8 cellular contexts compared by ENCODE assay signal in genomic region chrX:103638479-103639346, GRCh38. TPM values are rescaled to one million over a fixed set of nuclear protein-coding genes. Genes with fewer than 3 reads are reported as not detected.
DNase-seq lines count a peak whose midpoint lies in the region; ATAC-seq, FAIRE-seq and TF ChIP-seq lines count a peak whose summit lies in the region.
"Not testable (repeated sequence)": the region's sequence is repeated elsewhere in the genome, so short reads cannot be mapped to it uniquely, and the experiment has no call there.

No MANE protein-coding gene starts in this region.

- TF ChIP-seq CTCF in A549 (IDR thresholded peaks at IDR 0.05); K562 (IDR thresholded peaks at IDR 0.05 in 2 of 3, conservative IDR thresholded peaks at IDR 0.05 in 1 of 3; ENCODE audit: insufficient read depth in 2 of 3, low read depth in 1 of 3, low read length in 3 of 3); fibroblast of the aortic adventitia (IDR thresholded peaks at IDR 0.05; ENCODE audit: insufficient read depth, low read length); parathyroid adenoma (IDR thresholded peaks at IDR 0.05): not testable (repeated sequence)

- not testable (repeated sequence) for H3K36me3 ChIP-seq in K562 (ENCODE audit: control insufficient read depth, insufficient read depth, low read length); parathyroid adenoma (ENCODE audit: control insufficient read depth, insufficient read depth, low read length)

- H3K4me1 ChIP-seq in A549: peaks cover 53% of the 10 kb centered on the region
- not testable (repeated sequence) for H3K4me1 ChIP-seq in K562 (replicated peaks in 1 of 2; ENCODE audit: control insufficient read depth in 2 of 2, insufficient read depth in 2 of 2, low read length in 2 of 2); parathyroid adenoma

- H4K20me1 ChIP-seq in K562 (replicated peaks; ENCODE audit: control insufficient read depth, insufficient read depth, low read length): not testable (repeated sequence)

- not testable (repeated sequence) for H3K79me2 ChIP-seq in K562 (ENCODE audit: control insufficient read depth, insufficient read depth, low read length); parathyroid adenoma

- H3K9me3 ChIP-seq in A549; K562 (replicated peaks; ENCODE audit: control insufficient read depth, insufficient read depth, low read depth, low read length); parathyroid adenoma (ENCODE audit: control insufficient read depth, low read length): not testable (repeated sequence)

- not testable (repeated sequence) for H3K4me3 ChIP-seq in A549; K562; fibroblast of the aortic adventitia (ENCODE audit: low read depth, low read length); parathyroid adenoma (ENCODE audit: low read depth, low read length)

- not testable (repeated sequence) for FAIRE-seq in A549 (lab: Jason Lieb, UNC); K562 (lab: Jason Lieb, UNC)

- H3K9me1 ChIP-seq in K562 (ENCODE audit: control insufficient read depth, insufficient read depth, low read length): not testable (repeated sequence)

- not testable (repeated sequence) for TF ChIP-seq POLR2A in A549 (IDR thresholded peaks at IDR 0.05; ENCODE audit: low read length); K562 (conservative IDR thresholded peaks at IDR 0.05)

- not testable (repeated sequence) for H3K9ac ChIP-seq in K562 (ENCODE audit: insufficient read depth in 1 of 2, low read depth in 2 of 2, low read length in 2 of 2); parathyroid adenoma

- DNase-seq in A549 (ENCODE audit: low read depth in 1 of 2, low spot score in 1 of 2); K562 (ENCODE audit: extremely low read depth in 1 of 4, low spot score in 3 of 4): not testable (repeated sequence)
- DNase-seq in EH (ENCODE audit: low read depth) (peak; percentile 32), NCI-H1417 (lab: John Stamatoyannopoulos, UW) (peak in 2 of 3 experiments; percentile 43 to 66), NCI-H748 treated with DMSO at 0.1 percent for 48 hours (lab: John Stamatoyannopoulos, UW) (peak; percentile 1), fibroblast of the aortic adventitia (ENCODE audit: low read depth) (peak; percentile 22), lung microvascular endothelial cell (ENCODE audit: low read depth in 2 of 2) (peak; percentile 9 to 27)

- TF ChIP-seq RAD21 in A549 (conservative IDR thresholded peaks at IDR 0.05 in 1 of 2, IDR thresholded peaks at IDR 0.05 in 1 of 2); K562 (CRISPR knock-in tag; conservative IDR thresholded peaks at IDR 0.05 in 1 of 2, IDR thresholded peaks at IDR 0.05 in 1 of 2): not testable (repeated sequence)

- intact Hi-C loops in K562 (cut with micrococcal nuclease): not testable (repeated sequence)

- in situ Hi-C loops in K562 (cut with MboI): not testable (repeated sequence)

- WGBS in A549 (ENCODE audit: missing lambda C conversion rate): 31% methylated on average over 4 of the region's 6 CpGs
- WGBS in K562 (ENCODE audit: insufficient coverage, low coverage, missing lambda C conversion rate): 0% methylated on average over 4 of the region's 6 CpGs

- not testable (repeated sequence) for TF ChIP-seq EP300 in A549 (IDR thresholded peaks at IDR 0.05); K562 (IDR thresholded peaks at IDR 0.05; ENCODE audit: low read length)

- not testable (repeated sequence) for BruUV-seq in K562 (replicated peaks; lab: Mats Ljungman, UMichigan)

- POLR2A ChIA-PET in A549 (lab: Yijun Ruan, JAX): interaction anchor here (2.2 kb wide), 1 partner anchor 9 kb away, joined by 10 read pairs; no protein-coding TSS in a partner anchor
- POLR2A ChIA-PET in K562 (lab: Yijun Ruan, JAX): not testable (repeated sequence)

- H3K4me2 ChIP-seq in A549: peak overlapping the region; percentile 61
- not testable (repeated sequence) for H3K4me2 ChIP-seq in K562 (ENCODE audit: insufficient read depth, low read length); parathyroid adenoma (ENCODE audit: low read length)

- ATAC-seq in A549: peak; percentile 36 to 49; a peak in 5 of 6 replicates
- ATAC-seq in K562: not testable (repeated sequence)

- CTCF ChIA-PET in A549 (lab: Yijun Ruan, JAX): interaction anchor here (4.0 kb wide), 1 partner anchor 8 kb away, joined by 26 read pairs; no protein-coding TSS in a partner anchor
- CTCF ChIA-PET in K562 (lab: Yijun Ruan, JAX; ENCODE audit: low intra/inter-chr PET ratio): not testable (repeated sequence)

- H3K27me3 ChIP-seq in K562 (ENCODE audit: control insufficient read depth in 2 of 2, insufficient read depth in 2 of 2, low read length in 2 of 2); parathyroid adenoma (ENCODE audit: control insufficient read depth, insufficient read depth, low read length): not testable (repeated sequence)

- not testable (repeated sequence) for H2AFZ ChIP-seq in K562 (ENCODE audit: low read depth, low read length)
- H2AFZ ChIP-seq in parathyroid adenoma: peak overlapping the region; percentile 86

- H3K27ac ChIP-seq in A549: peak overlapping the region; percentile 73 to 82
- not testable (repeated sequence) for H3K27ac ChIP-seq in K562 (ENCODE audit: extremely low read depth, low read depth, low read length); parathyroid adenoma

RNA-seq across cellular contexts. Expression of gene TCEAL1, which starts 9.9 kb away (rescaled TPM):
- polyA plus RNA-seq in A549 (2011; rRNA removed) (29.7 and 40.7 TPM in 2 replicates), A549 (2017; fragmentation: RNase III; extraction: RNeasy Plus Mini Kit Qiagen cat#74134 plus additional on column Dnase treatment) (35.1 to 42.1 TPM (median 40.5 TPM) in 3 replicates), K562 (2011; rRNA removed) (1.8 and 2.8 TPM in 2 replicates), K562 (2014; fragmentation: Illumina TruSeq; extraction: Trizol) (3.4 and 4.1 TPM in 2 replicates), K562 (2014; fragmentation: Nextera tagmentation; extraction: Ambion mirVana) (1 to 10 TPM; 2.5 to 4.1 TPM), K562 (2014; rRNA removed) (3.8 and 5.3 TPM in 2 replicates)
- polyA plus RNA-seq in A549 (2012; cell fraction: cytosol; rRNA removed): 18.1 and 18.9 TPM in 2 replicates
- 11.1 and 16.2 TPM in 2 replicates for polyA plus RNA-seq in A549 (2012; cell fraction: nucleus; rRNA removed)
- polyA minus RNA-seq in A549 (2011; rRNA and poly(A)+ RNA removed): 2.9 and 3.1 TPM in 2 replicates
- total RNA-seq in K562 (2011; cell fraction: chromatin; rRNA removed; ENCODE audit: low replicate concordance): 0.65 and 0.92 TPM in 2 replicates
- total RNA-seq in K562 (2011; cell fraction: nucleolus; rRNA removed): 0.79 TPM in 1 of 2 replicates, not detected in the other
- total RNA-seq in K562 (2011; cell fraction: nucleoplasm; rRNA removed): 0.99 and 1.0 TPM in 2 replicates
- total RNA-seq in K562 (2014; rRNA removed) (3.3 and 4.0 TPM in 2 replicates), K562 (2014; rRNA removed; fragmentation: Illumina TruSeq; extraction: Trizol) (2.8 and 3.1 TPM in 2 replicates), K562 (2015; rRNA removed; fragmentation: Illumina TruSeq; extraction: Trizol) (2.9 and 4.0 TPM in 2 replicates), K562 (2021) (2.1 and 2.5 TPM in 2 replicates), fibroblast of the aortic adventitia (ENCODE audit: low replicate concordance) (38.2 and 113 TPM in 2 replicates), lung microvascular endothelial cell (18.5 and 21.8 TPM in 2 replicates)
- 1.0 and 1.6 TPM in 2 replicates for polyA plus RNA-seq in K562 (2011; cell fraction: cytosol; rRNA removed)
- polyA plus RNA-seq in K562 (2011; cell fraction: nucleus; rRNA removed): 2.0 and 2.1 TPM in 2 replicates
- polyA plus RNA-seq in K562 (2012): 2.1 and 2.2 TPM in 2 replicates
- polyA minus RNA-seq in K562 (2011; rRNA and poly(A)+ RNA removed): 0.46 and 1.8 TPM in 2 replicates
- polyA minus RNA-seq in K562 (2011; cell fraction: cytosol; rRNA and poly(A)+ RNA removed): not detected in 2 replicates
- 0.54 and 0.89 TPM in 2 replicates for polyA minus RNA-seq in K562 (2011; cell fraction: nucleus; rRNA and poly(A)+ RNA removed)

RNA-seq across cellular contexts. Expression of gene TCEAL3, which starts 30.9 kb away (rescaled TPM):
- polyA plus RNA-seq in A549 (2011; rRNA removed) (3.6 and 6.6 TPM in 2 replicates), A549 (2017; fragmentation: RNase III; extraction: RNeasy Plus Mini Kit Qiagen cat#74134 plus additional on column Dnase treatment) (18.8 to 24.0 TPM (median 23.9 TPM) in 3 replicates), K562 (2011; rRNA removed) (not detected in 2 replicates), K562 (2014; fragmentation: Illumina TruSeq; extraction: Trizol) (not detected in 2 replicates), K562 (2014; fragmentation: Nextera tagmentation; extraction: Ambion mirVana) (not detected), K562 (2014; rRNA removed) (not detected in 2 replicates)
- 2.6 and 3.7 TPM in 2 replicates for polyA plus RNA-seq in A549 (2012; cell fraction: cytosol; rRNA removed)
- polyA plus RNA-seq in A549 (2012; cell fraction: nucleus; rRNA removed): 0.48 and 1.2 TPM in 2 replicates
- 0.68 and 0.95 TPM in 2 replicates for polyA minus RNA-seq in A549 (2011; rRNA and poly(A)+ RNA removed)
- not detected in 2 replicates for total RNA-seq in K562 (2011; cell fraction: chromatin; rRNA removed; ENCODE audit: low replicate concordance)
- total RNA-seq in K562 (2011; cell fraction: nucleolus; rRNA removed): not detected in 2 replicates
- total RNA-seq in K562 (2011; cell fraction: nucleoplasm; rRNA removed): not detected in 2 replicates
- total RNA-seq in K562 (2014; rRNA removed) (not detected in 2 replicates), K562 (2014; rRNA removed; fragmentation: Illumina TruSeq; extraction: Trizol) (not detected in 2 replicates), K562 (2015; rRNA removed; fragmentation: Illumina TruSeq; extraction: Trizol) (not detected in 2 replicates), K562 (2021) (not detected in 2 replicates), fibroblast of the aortic adventitia (ENCODE audit: low replicate concordance) (13.2 and 62.0 TPM in 2 replicates), lung microvascular endothelial cell (5.7 and 6.9 TPM in 2 replicates)
- not detected in 2 replicates for polyA plus RNA-seq in K562 (2011; cell fraction: cytosol; rRNA removed)
- polyA plus RNA-seq in K562 (2011; cell fraction: nucleus; rRNA removed): not detected in 2 replicates
- not detected in 2 replicates for polyA plus RNA-seq in K562 (2012)
- not detected in 2 replicates for polyA minus RNA-seq in K562 (2011; rRNA and poly(A)+ RNA removed)
- polyA minus RNA-seq in K562 (2011; cell fraction: cytosol; rRNA and poly(A)+ RNA removed): not detected in 2 replicates
- not detected in 2 replicates for polyA minus RNA-seq in K562 (2011; cell fraction: nucleus; rRNA and poly(A)+ RNA removed)

RNA-seq across cellular contexts. Expression of gene MORF4L2, which starts 47.8 kb away (rescaled TPM):
- polyA plus RNA-seq in A549 (2011; rRNA removed) (572 and 582 TPM in 2 replicates), A549 (2017; fragmentation: RNase III; extraction: RNeasy Plus Mini Kit Qiagen cat#74134 plus additional on column Dnase treatment) (482 to 521 TPM (median 493 TPM) in 3 replicates), K562 (2011; rRNA removed) (608 and 781 TPM in 2 replicates), K562 (2014; fragmentation: Illumina TruSeq; extraction: Trizol) (587 and 647 TPM in 2 replicates), K562 (2014; fragmentation: Nextera tagmentation; extraction: Ambion mirVana) (100 to 1,000 TPM; 420 to 476 TPM), K562 (2014; rRNA removed) (338 and 382 TPM in 2 replicates)
- 203 and 213 TPM in 2 replicates for polyA plus RNA-seq in A549 (2012; cell fraction: cytosol; rRNA removed)
- polyA plus RNA-seq in A549 (2012; cell fraction: nucleus; rRNA removed): 126 and 251 TPM in 2 replicates
- polyA minus RNA-seq in A549 (2011; rRNA and poly(A)+ RNA removed): 155 and 169 TPM in 2 replicates
- total RNA-seq in K562 (2011; cell fraction: chromatin; rRNA removed; ENCODE audit: low replicate concordance): 71.9 and 171 TPM in 2 replicates
- total RNA-seq in K562 (2011; cell fraction: nucleolus; rRNA removed): 54.9 and 61.8 TPM in 2 replicates
- total RNA-seq in K562 (2011; cell fraction: nucleoplasm; rRNA removed): 116 and 150 TPM in 2 replicates
- total RNA-seq in K562 (2014; rRNA removed) (309 and 374 TPM in 2 replicates), K562 (2014; rRNA removed; fragmentation: Illumina TruSeq; extraction: Trizol) (508 and 522 TPM in 2 replicates), K562 (2015; rRNA removed; fragmentation: Illumina TruSeq; extraction: Trizol) (386 and 415 TPM in 2 replicates), K562 (2021) (324 and 325 TPM in 2 replicates), fibroblast of the aortic adventitia (ENCODE audit: low replicate concordance) (641 and 741 TPM in 2 replicates), lung microvascular endothelial cell (351 and 368 TPM in 2 replicates)
- polyA plus RNA-seq in K562 (2011; cell fraction: cytosol; rRNA removed): 197 and 406 TPM in 2 replicates
- polyA plus RNA-seq in K562 (2011; cell fraction: nucleus; rRNA removed): 137 and 241 TPM in 2 replicates
- 242 and 419 TPM in 2 replicates for polyA plus RNA-seq in K562 (2012)
- polyA minus RNA-seq in K562 (2011; rRNA and poly(A)+ RNA removed): 316 and 347 TPM in 2 replicates
- polyA minus RNA-seq in K562 (2011; cell fraction: cytosol; rRNA and poly(A)+ RNA removed): 109 and 118 TPM in 2 replicates
- polyA minus RNA-seq in K562 (2011; cell fraction: nucleus; rRNA and poly(A)+ RNA removed): 33.9 and 97.0 TPM in 2 replicates

RNA-seq across cellular contexts. Expression of gene TCEAL4, which starts 53.4 kb away (rescaled TPM):
- 35.2 and 57.2 TPM in 2 replicates for polyA plus RNA-seq in A549 (2011; rRNA removed)
- 18.8 and 23.9 TPM in 2 replicates for polyA plus RNA-seq in A549 (2012; cell fraction: cytosol; rRNA removed)
- polyA plus RNA-seq in A549 (2012; cell fraction: nucleus; rRNA removed): 6.9 and 9.6 TPM in 2 replicates
- polyA plus RNA-seq in A549 (2017; fragmentation: RNase III; extraction: RNeasy Plus Mini Kit Qiagen cat#74134 plus additional on column Dnase treatment): 173 to 195 TPM (median 192 TPM) in 3 replicates
- polyA minus RNA-seq in A549 (2011; rRNA and poly(A)+ RNA removed): 9.0 and 9.8 TPM in 2 replicates
- total RNA-seq in K562 (2011; cell fraction: chromatin; rRNA removed; ENCODE audit: low replicate concordance): not detected in 2 replicates
- total RNA-seq in K562 (2011; cell fraction: nucleolus; rRNA removed): not detected in 2 replicates
- total RNA-seq in K562 (2011; cell fraction: nucleoplasm; rRNA removed): not detected in 2 replicates
- 3.9 and 4.0 TPM in 2 replicates for total RNA-seq in K562 (2014; rRNA removed)
- total RNA-seq in K562 (2014; rRNA removed; fragmentation: Illumina TruSeq; extraction: Trizol): 7.0 and 8.3 TPM in 2 replicates
- total RNA-seq in K562 (2015; rRNA removed; fragmentation: Illumina TruSeq; extraction: Trizol): 7.9 and 8.4 TPM in 2 replicates
- 2.9 and 3.1 TPM in 2 replicates for total RNA-seq in K562 (2021)
- 0.36 and 0.37 TPM in 2 replicates for polyA plus RNA-seq in K562 (2011; rRNA removed)
- 0.34 TPM in 1 of 2 replicates, not detected in the other for polyA plus RNA-seq in K562 (2011; cell fraction: cytosol; rRNA removed)
- polyA plus RNA-seq in K562 (2011; cell fraction: nucleus; rRNA removed): 0.27 TPM in 1 of 2 replicates, not detected in the other
- 9.3 and 12.4 TPM in 2 replicates for polyA plus RNA-seq in K562 (2012)
- 9.3 and 12.3 TPM in 2 replicates for polyA plus RNA-seq in K562 (2014; fragmentation: Illumina TruSeq; extraction: Trizol)
- 1 to 10 TPM; 6.9 to 9.1 TPM for polyA plus RNA-seq in K562 (2014; fragmentation: Nextera tagmentation; extraction: Ambion mirVana)
- 7.3 and 8.9 TPM in 2 replicates for polyA plus RNA-seq in K562 (2014; rRNA removed)
- 0.39 TPM in 1 of 2 replicates, not detected in the other for polyA minus RNA-seq in K562 (2011; rRNA and poly(A)+ RNA removed)
- not detected in 2 replicates for polyA minus RNA-seq in K562 (2011; cell fraction: cytosol; rRNA and poly(A)+ RNA removed)
- polyA minus RNA-seq in K562 (2011; cell fraction: nucleus; rRNA and poly(A)+ RNA removed): 0.44 and 0.54 TPM in 2 replicates
- total RNA-seq in fibroblast of the aortic adventitia (ENCODE audit: low replicate concordance): 47.1 and 100 TPM in 2 replicates
- 28.1 and 36.9 TPM in 2 replicates for total RNA-seq in lung microvascular endothelial cell
